Comparison of ENCODE assay signal across 8 cellular contexts in genomic region chr9:129110740-129111142, GRCh38. TPM values are rescaled to one million over a fixed set of nuclear protein-coding genes. Genes with fewer than 3 reads are reported as not detected.
DNase-seq lines count a peak whose midpoint lies in the region; ATAC-seq and TF ChIP-seq lines count a peak whose summit lies in the region.

CRAT (minus strand) TSS chr9:129110793; CDS start chr9:129110509, 284 bp downstream.

- peak within 1 kb of the TSS; percentile 93 for H3K4me3 Mint-ChIP-seq in T-helper 1 cell treated with Interleukin-12 subunit alpha and Interleukin-12 subunit beta and Interleukin-4 antibody, amounts not matched to agents 30 μg/mL and 1 μg/mL, for 36 hours
- peak within 1 kb of the TSS; percentile 95 for H3K4me3 Mint-ChIP-seq in type B pancreatic cell

- H3K4me3 ChIP-seq in heart right ventricle = peak within 1 kb of the TSS; percentile 67 to 99 (median 90)

- no peaks in the 10 kb centered on the region for H3K9me3 Mint-ChIP-seq in T-helper 1 cell treated with Interleukin-12 subunit alpha and Interleukin-12 subunit beta and Interleukin-4 antibody, amounts not matched to agents 30 μg/mL and 1 μg/mL, for 36 hours
- H3K9me3 Mint-ChIP-seq in type B pancreatic cell = no peaks in the 10 kb centered on the region

- peak; percentile 100 for DNase-seq in GM13976 (ENCODE audit: low spot score)
- peak; percentile 62 for DNase-seq in NCI-H1694 (lab: John Stamatoyannopoulos, UW)
- DNase-seq in amniotic stem cell (lab: John Stamatoyannopoulos, UW) = peak; percentile 76
- peak; percentile 98 to 99 for DNase-seq in heart right ventricle
- peak; percentile 99 for DNase-seq in posterior vena cava (ENCODE audit: low spot score)
- peak; percentile 93 for DNase-seq in type B pancreatic cell (ENCODE audit: extremely low spot score, unreplicated experiment)

- peaks cover 20% of the 10 kb centered on the region for H3K4me1 Mint-ChIP-seq in T-helper 1 cell treated with Interleukin-12 subunit alpha and Interleukin-12 subunit beta and Interleukin-4 antibody, amounts not matched to agents 30 μg/mL and 1 μg/mL, for 36 hours (ENCODE audit: low read depth)
- H3K4me1 Mint-ChIP-seq in type B pancreatic cell (ENCODE audit: unreplicated experiment) = peaks cover 22% of the 10 kb centered on the region

- H3K27me3 Mint-ChIP-seq in T-helper 1 cell treated with Interleukin-12 subunit alpha and Interleukin-12 subunit beta and Interleukin-4 antibody, amounts not matched to agents 30 μg/mL and 1 μg/mL, for 36 hours (ENCODE audit: low read depth) = no peaks in the 10 kb centered on the region
- H3K27me3 Mint-ChIP-seq in type B pancreatic cell = peaks cover 4% of the 10 kb centered on the region

- H3K4me1 ChIP-seq in heart right ventricle = peaks cover 0 to 52% (median 30%) of the 10 kb centered on the region in 9 donors

- peaks cover 0 to 24% (median 4%) of the 10 kb centered on the region in 9 donors for H3K36me3 ChIP-seq in heart right ventricle

- in situ Hi-C loops in GM13976 (cut with MboI; ENCODE audit: low sequenced_read_pairs, unreplicated experiment) = no loop called here

- H3K27ac ChIP-seq in heart right ventricle = peak within 1 kb of the TSS; percentile 87 to 98 (median 96)

- intact Hi-C loops in heart right ventricle (cut with DNase I) (no loop called here), posterior vena cava (cut with DNase I) (no loop called here)

- TF ChIP-seq CTCF in GM13976 (IDR thresholded peaks at IDR 0.05; ENCODE audit: borderline replicate concordance, control extremely low read depth, extremely low read depth, insufficient read depth, missing control alignments) = no peak
- TF ChIP-seq CTCF in heart right ventricle (IDR thresholded peaks at IDR 0.05) = no peak
- TF ChIP-seq CTCF in type B pancreatic cell (conservative IDR thresholded peaks at IDR 0.05) = no peak

- no peaks in the 10 kb centered on the region for H3K36me3 Mint-ChIP-seq in T-helper 1 cell treated with Interleukin-12 subunit alpha and Interleukin-12 subunit beta and Interleukin-4 antibody, amounts not matched to agents 30 μg/mL and 1 μg/mL, for 36 hours (ENCODE audit: low read depth)
- H3K36me3 Mint-ChIP-seq in type B pancreatic cell = no peaks in the 10 kb centered on the region

- H3K9me3 ChIP-seq in heart right ventricle = no peaks in the 10 kb centered on the region

- WGBS in heart right ventricle, 2 donors = 1% methylated on average over 27 to 28 of the region's 28 CpGs

- ATAC-seq in HG02852 (IDR thresholded peaks at IDR 0.05; ENCODE audit: unreplicated experiment) (peak; percentile 65), heart right ventricle (peak; percentile 90 to 95 (median 93))

- H3K27me3 ChIP-seq in heart right ventricle = no peaks in the 10 kb centered on the region

- peak within 1 kb of the TSS; percentile 94 for H3K27ac Mint-ChIP-seq in T-helper 1 cell treated with Interleukin-12 subunit alpha and Interleukin-12 subunit beta and Interleukin-4 antibody, amounts not matched to agents 30 μg/mL and 1 μg/mL, for 36 hours
- peak within 1 kb of the TSS; percentile 93 for H3K27ac Mint-ChIP-seq in type B pancreatic cell

RNA-seq across cellular contexts. Expression of gene CRAT, which starts in this region (rescaled TPM):
- total RNA-seq in heart right ventricle = 10 to 100 TPM; 67.0 to 84.7 (median 74.1) TPM
- 10 to 100 TPM; 19.5 to 48.5 TPM for polyA plus RNA-seq in heart right ventricle
- 10 to 100 TPM; 53.8 to 59.5 TPM for total RNA-seq in posterior vena cava
- 14.5 and 28.4 TPM in 2 replicates for total RNA-seq in type B pancreatic cell (ENCODE audit: low replicate concordance)

Comparison
In these comparisons a context has a peak if more than half of its experiments do, and no peak if none do; other contexts are left out.
1. Peak in every context shown above with its lines: DNase-seq, ATAC-seq, H3K4me3 ChIP-seq and H3K27ac ChIP-seq.